Comparison of ENCODE assay signal across 12 cellular contexts in the genomic region with DNA sequence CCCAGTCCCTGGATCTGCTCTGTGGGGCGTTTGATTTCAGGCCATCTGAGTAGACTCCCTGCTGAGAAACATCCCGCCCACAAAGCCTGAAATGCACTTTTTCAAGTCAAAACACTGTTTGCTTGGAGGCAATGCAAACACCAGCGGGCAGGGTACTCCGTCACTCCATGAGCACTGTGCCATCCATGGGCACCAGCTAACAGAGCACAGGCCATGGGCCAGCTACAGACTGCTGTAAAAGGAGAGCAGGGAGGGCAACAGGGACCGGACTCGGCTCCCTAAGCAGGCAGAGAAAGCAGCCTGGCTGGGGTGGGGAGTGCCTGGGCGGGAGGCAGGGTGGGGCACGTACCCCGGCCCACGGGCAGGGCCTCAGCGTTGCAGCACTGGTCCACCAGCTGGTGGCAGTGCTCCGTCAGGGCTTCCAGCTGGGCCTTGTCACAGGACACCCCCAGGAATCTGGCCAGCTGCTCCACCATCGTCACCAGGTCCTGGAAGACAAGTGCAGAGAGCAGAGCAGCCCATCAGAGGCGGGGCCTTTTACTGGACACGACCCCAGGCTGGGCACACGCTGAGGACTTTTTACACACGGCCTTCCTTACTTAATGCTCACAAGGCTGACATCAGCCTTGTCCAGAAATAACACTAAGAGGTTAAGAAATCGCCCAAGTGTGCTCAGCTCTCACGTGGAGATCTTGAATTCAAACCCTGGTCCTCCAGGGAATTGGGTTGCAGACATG. TPM values are rescaled to one million over a fixed set of nuclear protein-coding genes. Genes with fewer than 3 reads are reported as not detected.
A peak's percentile ranks its signal among the peaks of the same experiment; 100 is the strongest.
DNase-seq lines count a peak whose midpoint lies in the region; ATAC-seq, FAIRE-seq and TF ChIP-seq lines count a peak whose summit lies in the region.
"Had no signal": no experiment of that assay in that cellular context is flagged by ENCODE, and none has a peak within 500 bp of the region (broad histone marks: within the 10 kb centered on the region; RNA-seq: fewer than 3 reads in every experiment).

No MANE protein-coding gene starts in this region.

- H3K9me3 ChIP-seq in Karpas-422 (ENCODE audit: low read length) (no peaks in the 10 kb centered on the region), kidney (ENCODE audit: control insufficient read depth in 1 of 2, low read length in 2 of 2) (no peaks in the 10 kb centered on the region), testis (no peaks in the 10 kb centered on the region), MM.1S (replicated peaks; ENCODE audit: insufficient read depth, low read length) (no peaks in the 10 kb centered on the region)

- no peaks in the 10 kb centered on the region for H3K9me2 ChIP-seq in Karpas-422 (replicated peaks; ENCODE audit: insufficient read depth, low read length)
- no peaks in the 10 kb centered on the region for H3K9me2 ChIP-seq in MM.1S (replicated peaks; ENCODE audit: insufficient read depth, low read length)

- H3K79me2 ChIP-seq in Karpas-422 (ENCODE audit: low read length), result no peaks in the 10 kb centered on the region
- H3K79me2 ChIP-seq in MM.1S (ENCODE audit: low read length), result no peaks in the 10 kb centered on the region

- intact Hi-C loops in kidney (cut with DNase I) (no loop called here), testis (cut with DNase I; ENCODE audit: low total_unique reads) (no loop called here)

- 57 to 74% methylated on average over 14 to 17 of the region's 19 CpGs for WGBS in testis, 2 donors

- H3K9ac ChIP-seq in Karpas-422 (ENCODE audit: low read length) (no peak overlapping the region), kidney (ENCODE audit: low read length in 2 of 2) (no peak overlapping the region), MM.1S (ENCODE audit: low read length) (no peak overlapping the region)

- ATAC-seq in GM21723 (IDR thresholded peaks at IDR 0.05; ENCODE audit: unreplicated experiment) (no peak), HG02885 (IDR thresholded peaks at IDR 0.05; ENCODE audit: poor library complexity, unreplicated experiment) (no peak)
- ATAC-seq: left colon, T-cell had no signal

- TF ChIP-seq CTCF in choroid plexus epithelial cell (conservative IDR thresholded peaks at IDR 0.05; ENCODE audit: low read depth, low read length) (peak; percentile 9), kidney (IDR thresholded peaks at IDR 0.05; ENCODE audit: borderline replicate concordance, extremely low read depth, insufficient read depth) (no peak), testis (IDR thresholded peaks at IDR 0.05) (no peak), MM.1S (IDR thresholded peaks at IDR 0.05; ENCODE audit: low read length) (no peak)

- H3K27me3 ChIP-seq in Karpas-422 (ENCODE audit: low read length) (no peaks in the 10 kb centered on the region), testis (no peaks in the 10 kb centered on the region), MM.1S (replicated peaks; ENCODE audit: insufficient read depth, low read length) (peaks cover 100% of the 10 kb centered on the region)

- DNase-seq in Karpas-422 (peak; percentile 68), choroid plexus epithelial cell (ENCODE audit: low read depth) (peak; percentile 71), kidney (peak; percentile 66), testis (peak; percentile 29), MM.1S (no peak), NCI-H2081 (lab: John Stamatoyannopoulos, UW) (no peak)
- DNase-seq: activated T-cell treated with anti-CD3 and anti-CD28 coated beads, Interleukin-2, amount 50 U/mL, for 1 hour; NCI-H2029; T-cell had no signal

- H4K20me1 ChIP-seq in Karpas-422 (ENCODE audit: insufficient read depth, low read depth, low read length), result no peaks in the 10 kb centered on the region
- no peaks in the 10 kb centered on the region for H4K20me1 ChIP-seq in MM.1S (ENCODE audit: insufficient read depth, low read length)

- no peak overlapping the region for H3K4me2 ChIP-seq in Karpas-422 (ENCODE audit: low read depth, low read length, poor library complexity, severe bottlenecking)
- no peak overlapping the region for H3K4me2 ChIP-seq in MM.1S (ENCODE audit: low read depth, low read length)

- no peak overlapping the region for H2AFZ ChIP-seq in Karpas-422 (ENCODE audit: low read length)
- H2AFZ ChIP-seq in MM.1S (ENCODE audit: low read length), result no peak overlapping the region

- TF ChIP-seq POLR2A in testis (IDR thresholded peaks at IDR 0.05), result no peak

- H3K4me1 ChIP-seq in Karpas-422 (ENCODE audit: low read length), result peaks cover 8% of the 10 kb centered on the region
- H3K4me1 ChIP-seq in kidney (ENCODE audit: control insufficient read depth in 1 of 2, insufficient read depth in 1 of 2, low read depth in 1 of 2, low read length in 2 of 2), result peaks cover 10 to 11% of the 10 kb centered on the region in 2 donors
- H3K4me1 ChIP-seq in testis, result peaks cover 5% of the 10 kb centered on the region
- H3K4me1 ChIP-seq in MM.1S (ENCODE audit: low read length), result no peaks in the 10 kb centered on the region

- H3K4me3 ChIP-seq in Karpas-422 (ENCODE audit: low read length) (no peak overlapping the region), choroid plexus epithelial cell (ENCODE audit: low read depth, low read length) (no peak overlapping the region), kidney (ENCODE audit: low read length in 2 of 2) (no peak overlapping the region), testis (no peak overlapping the region), MM.1S (ENCODE audit: low read length) (no peak overlapping the region)

- no peaks in the 10 kb centered on the region for H3F3A ChIP-seq in MM.1S (ENCODE audit: insufficient read depth, low read length)

- no peak for FAIRE-seq in kidney (lab: Jason Lieb, UNC)

- H3K36me3 ChIP-seq in Karpas-422 (ENCODE audit: insufficient read depth, low read length) (no peaks in the 10 kb centered on the region), kidney (ENCODE audit: control insufficient read depth in 1 of 2, insufficient read depth in 2 of 2, low read length in 2 of 2) (no peaks in the 10 kb centered on the region), testis (ENCODE audit: low read depth, missing control alignments) (no peaks in the 10 kb centered on the region), MM.1S (replicated peaks; ENCODE audit: insufficient read depth, low read length) (no peaks in the 10 kb centered on the region)

- H3K27ac ChIP-seq in Karpas-422 (ENCODE audit: low read length), result no peak overlapping the region
- no peak overlapping the region for H3K27ac ChIP-seq in kidney (ENCODE audit: low read depth in 2 of 2, low read length in 2 of 2)
- no peak overlapping the region for H3K27ac ChIP-seq in testis
- no peak overlapping the region for H3K27ac ChIP-seq in MM.1S (ENCODE audit: low read length)

RNA-seq across cellular contexts. Expression of gene EFCAB6, which starts 16.8 kb away (rescaled TPM):
- total RNA-seq in Karpas-422 (2014; rRNA removed; shearing (Covaris generic); ENCODE audit: low replicate concordance), result 0.47 TPM in 1 of 2 replicates, not detected in the other
- total RNA-seq in kidney, result 11.8 TPM
- 1.5 TPM for polyA plus RNA-seq in kidney (ENCODE audit: insufficient read depth, low read depth, low replicate concordance)
- total RNA-seq in testis, result 10 to 100 TPM; 41.3 to 81.5 TPM
- polyA plus RNA-seq in testis (ENCODE audit: insufficient read depth, low read depth, low replicate concordance), result 108 TPM

RNA-seq across cellular contexts. Expression of gene SULT4A1, which starts 33.4 kb away (rescaled TPM):
- total RNA-seq in Karpas-422 (2014; rRNA removed; shearing (Covaris generic); ENCODE audit: low replicate concordance), result not detected in 2 replicates
- total RNA-seq in kidney (0.57 TPM), testis (10 to 100 TPM; 10.3 to 11.9 TPM)
- polyA plus RNA-seq in kidney (ENCODE audit: insufficient read depth, low read depth, low replicate concordance) (0.52 TPM), testis (ENCODE audit: insufficient read depth, low read depth, low replicate concordance) (11.2 TPM)
- total RNA-seq: T-cell had no signal

Comparison
In these comparisons a context has a peak if more than half of its experiments do, and no peak if none do; other contexts are left out.
1. DNase-seq: peak in Karpas-422 (single experiment), choroid plexus epithelial cell (single experiment), kidney (single experiment) and testis (single experiment); none in MM.1S (single experiment) and NCI-H2081 (0 of 2).